ENCODE assay signal across 8 cellular contexts in the genomic region with DNA sequence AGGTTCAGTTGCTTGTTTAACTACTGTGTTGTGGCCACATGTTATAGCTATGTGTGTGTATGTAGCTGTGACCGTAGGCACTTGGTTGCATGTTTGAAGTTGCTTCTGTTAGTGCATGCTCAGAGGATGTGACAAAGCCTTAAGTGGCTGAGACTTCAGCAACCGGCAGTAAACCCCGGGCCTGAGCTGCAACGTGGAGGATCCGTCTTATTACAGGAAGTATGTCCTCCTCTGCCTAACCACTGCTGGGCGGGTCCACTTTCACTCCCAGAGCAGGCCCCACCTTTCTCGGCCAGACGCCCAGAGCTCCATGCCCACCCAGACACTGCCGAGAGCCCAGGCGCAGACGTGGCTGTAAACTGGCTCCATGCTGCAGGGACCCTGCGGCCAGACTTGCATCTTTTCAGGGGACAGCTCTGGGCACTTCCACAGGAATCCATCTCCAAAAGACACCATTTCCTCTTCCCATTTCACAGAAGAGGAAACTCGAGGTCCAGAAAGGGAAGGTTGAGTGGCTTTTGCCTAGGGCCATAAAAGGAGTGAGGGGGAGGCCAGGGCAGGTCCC. TPM values are rescaled to one million over a fixed set of nuclear protein-coding genes. Genes with fewer than 3 reads are reported as not detected.
DNase-seq lines count a peak whose midpoint lies in the region; ATAC-seq and TF ChIP-seq lines count a peak whose summit lies in the region.

No MANE protein-coding gene starts in this region.

- ATAC-seq in DND-41 (ENCODE audit: insufficient read depth, low read depth) = peak; percentile 48; the same call in 1 of the 3 replicates
- ATAC-seq in right cardiac atrium = peak; percentile 65 to 75
- no peak for ATAC-seq in GM18907 (IDR thresholded peaks at IDR 0.05; ENCODE audit: unreplicated experiment)
- ATAC-seq in HG03175 (IDR thresholded peaks at IDR 0.05; ENCODE audit: unreplicated experiment) = no peak

- DNase-seq in DND-41 = peak; percentile 19
- DNase-seq in SHP77 (lab: John Stamatoyannopoulos, UW) = peak; percentile 65 to 70
- peak; percentile 86 to 93 (median 93) for DNase-seq in right cardiac atrium
- peak; percentile 41 for DNase-seq in stimulated activated CD4-positive, alpha-beta T cell treated with anti-CD3 and anti-CD28 coated beads, Interleukin-4, amount 100 ng/mL, for 1 hour
- DNase-seq in NCI-H1048 (lab: John Stamatoyannopoulos, UW) = no peak

- WGBS in right cardiac atrium = 4% methylated on average over 13 of the region's 13 CpGs

- H3K9me3 ChIP-seq in DND-41 (ENCODE audit: insufficient read depth, low read length, severe bottlenecking) (no peaks in the 10 kb centered on the region), right cardiac atrium (ENCODE audit: control insufficient read depth, low read length) (no peaks in the 10 kb centered on the region)

- H3K4me1 Mint-ChIP-seq in activated naive CD8-positive, alpha-beta T cell (ENCODE audit: low read depth) = peaks cover 32% of the 10 kb centered on the region

- no peak overlapping the region for H3K4me2 ChIP-seq in DND-41 (ENCODE audit: insufficient read depth, low read length)

- H4K20me1 ChIP-seq in DND-41 (ENCODE audit: insufficient read depth, low read length) = no peaks in the 10 kb centered on the region

- H2AFZ ChIP-seq in DND-41 (ENCODE audit: low read depth, low read length) = no peak overlapping the region

- H3K27me3 Mint-ChIP-seq in activated naive CD8-positive, alpha-beta T cell = no peaks in the 10 kb centered on the region

- no peaks in the 10 kb centered on the region for H3K9me3 Mint-ChIP-seq in activated naive CD8-positive, alpha-beta T cell (ENCODE audit: low read depth)

- no peak overlapping the region for H3K27ac ChIP-seq in DND-41 (ENCODE audit: low read length)
- peak overlapping the region; percentile 23 for H3K27ac ChIP-seq in right cardiac atrium (ENCODE audit: low read length)

- no peaks in the 10 kb centered on the region for H3K36me3 Mint-ChIP-seq in activated naive CD8-positive, alpha-beta T cell

- H3K4me3 Mint-ChIP-seq in activated naive CD8-positive, alpha-beta T cell = peak overlapping the region; percentile 86

- no peak overlapping the region for H3K9ac ChIP-seq in DND-41 (ENCODE audit: low read depth, low read length)

- H3K4me3 ChIP-seq in DND-41 (ENCODE audit: low read depth in 1 of 2, low read length in 2 of 2) (no peak overlapping the region), right cardiac atrium (ENCODE audit: low read length) (no peak overlapping the region)

- no peak for TF ChIP-seq CTCF in DND-41 (IDR thresholded peaks at IDR 0.05; ENCODE audit: borderline replicate concordance, extremely low read depth, low read length, poor library complexity, severe bottlenecking)

- H3K27ac Mint-ChIP-seq in activated naive CD8-positive, alpha-beta T cell = peak overlapping the region; percentile 64

- H3K27me3 ChIP-seq in DND-41 (ENCODE audit: insufficient read depth, low read length, poor library complexity) = peaks cover 11% of the 10 kb centered on the region
- H3K27me3 ChIP-seq in right cardiac atrium (ENCODE audit: control insufficient read depth, insufficient read depth) = no peaks in the 10 kb centered on the region

- no peaks in the 10 kb centered on the region for H3K36me3 ChIP-seq in DND-41 (ENCODE audit: insufficient read depth, low read length)

- H3K79me2 ChIP-seq in DND-41 (ENCODE audit: insufficient read depth, low read length) = no peaks in the 10 kb centered on the region

- H3K4me1 ChIP-seq in DND-41 (ENCODE audit: insufficient read depth, low read length) (no peaks in the 10 kb centered on the region), right cardiac atrium (ENCODE audit: control insufficient read depth, insufficient read depth, low read length) (peaks cover 17% of the 10 kb centered on the region)

- intact Hi-C loops in right cardiac atrium (cut with DNase I) = no loop called here

RNA-seq across cellular contexts. Expression of gene TCEA3, which starts 2.2 kb away (rescaled TPM):
- 10 to 100 TPM; 36.4 to 79.5 (median 49.1) TPM for total RNA-seq in right cardiac atrium
- polyA plus RNA-seq in right cardiac atrium = 48.7 TPM

RNA-seq across cellular contexts. Expression of gene ZNF436, which starts 52.8 kb away (rescaled TPM):
- 10 to 100 TPM; 11.3 to 13.8 (median 12.7) TPM for total RNA-seq in right cardiac atrium
- 4.4 TPM for polyA plus RNA-seq in right cardiac atrium

Comparison
In these comparisons a context has a peak if more than half of its experiments do, and no peak if none do; other contexts are left out.
1. ATAC-seq: peak in DND-41 (single experiment) and right cardiac atrium (2 of 2); none in GM18907 (single experiment) and HG03175 (single experiment).